In the genomic region with DNA sequence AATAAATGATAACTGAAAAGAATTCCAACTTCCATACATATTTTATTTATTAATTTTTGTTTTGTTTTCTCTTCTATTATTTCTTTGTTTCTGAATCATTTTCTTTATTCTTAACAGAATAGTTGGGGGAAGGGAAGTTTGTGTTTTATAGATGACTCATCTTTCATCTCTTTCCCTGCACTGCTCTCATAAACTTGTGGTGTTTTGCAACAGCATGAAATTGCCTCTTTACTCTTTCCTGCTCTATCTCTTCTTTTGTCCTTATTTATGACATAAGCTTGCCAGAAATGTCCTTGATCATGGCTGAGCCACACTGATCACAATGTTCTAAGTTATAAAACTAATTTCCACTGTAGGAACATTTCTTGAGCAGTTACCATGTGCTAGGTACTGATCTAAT, we compare ENCODE assay signal across 1 cellular context.
TF ChIP-seq lines count a peak whose summit lies in the region.

No MANE protein-coding gene starts in this region.

TF ChIP-seq in K562, 482 proteins besides CTCF, POLR2A, EP300 and RAD21:
- TF ChIP-seq, protein P1, sequence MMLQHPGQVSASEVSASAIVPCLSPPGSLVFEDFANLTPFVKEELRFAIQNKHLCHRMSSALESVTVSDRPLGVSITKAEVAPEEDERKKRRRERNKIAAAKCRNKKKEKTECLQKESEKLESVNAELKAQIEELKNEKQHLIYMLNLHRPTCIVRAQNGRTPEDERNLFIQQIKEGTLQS (IDR thresholded peaks at IDR 0.05) = peak; percentile 28; the same call in 1 of the 2 replicates
- TF ChIP-seq, protein P1 (CRISPR knock-in tag; conservative IDR thresholded peaks at IDR 0.05) = no peak
- TF ChIP-seq STAT5B (CRISPR knock-in tag; IDR thresholded peaks at IDR 0.05) (no peak), PML (IDR thresholded peaks at IDR 0.05; ENCODE audit: low read length) (no peak), GTF2F1 (IDR thresholded peaks at IDR 0.05; ENCODE audit: low read depth, low read length) (no peak)
